In the genomic region with DNA sequence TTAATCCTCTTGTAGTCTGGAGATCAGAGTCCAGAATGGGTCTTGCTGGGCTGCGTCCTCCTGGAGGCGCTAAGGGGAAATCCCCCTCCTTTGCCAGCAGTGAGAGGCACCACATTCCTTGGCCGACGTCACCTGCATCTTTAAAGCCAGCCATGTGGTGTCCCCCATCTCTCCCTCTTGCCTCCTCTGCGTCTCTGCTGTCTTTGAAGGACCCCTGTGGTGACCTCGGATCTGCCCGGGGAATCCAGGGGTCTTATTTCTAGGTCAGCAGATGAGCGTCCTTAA, we compare ENCODE assay signal across 1 cellular context.
TF ChIP-seq lines count a peak whose summit lies in the region.

No MANE protein-coding gene starts in this region.

TF ChIP-seq in H1, 55 proteins besides CTCF, POLR2A, EP300 and RAD21:
- TF ChIP-seq CEBPB (IDR thresholded peaks at IDR 0.05; ENCODE audit: low read depth, low read length) (no peak), TEAD4 (IDR thresholded peaks at IDR 0.05; ENCODE audit: low read depth, low read length) (peak; percentile 68)
- TF ChIP-seq, protein P1, sequence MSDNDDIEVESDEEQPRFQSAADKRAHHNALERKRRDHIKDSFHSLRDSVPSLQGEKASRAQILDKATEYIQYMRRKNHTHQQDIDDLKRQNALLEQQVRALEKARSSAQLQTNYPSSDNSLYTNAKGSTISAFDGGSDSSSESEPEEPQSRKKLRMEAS (IDR thresholded peaks at IDR 0.05), result peak; percentile 69; the same call in 1 of the 2 replicates
- TF ChIP-seq, protein P2, sequence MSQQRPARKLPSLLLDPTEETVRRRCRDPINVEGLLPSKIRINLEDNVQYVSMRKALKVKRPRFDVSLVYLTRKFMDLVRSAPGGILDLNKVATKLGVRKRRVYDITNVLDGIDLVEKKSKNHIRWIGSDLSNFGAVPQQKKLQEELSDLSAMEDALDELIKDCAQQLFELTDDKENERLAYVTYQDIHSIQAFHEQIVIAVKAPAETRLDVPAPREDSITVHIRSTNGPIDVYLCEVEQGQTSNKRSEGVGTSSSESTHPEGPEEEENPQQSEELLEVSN (IDR thresholded peaks at IDR 0.05), result 0 out of 2 replicates have a peak, but pooled peaks have one; percentile 26
